33 cellular contexts compared by ENCODE assay signal in the genomic region with DNA sequence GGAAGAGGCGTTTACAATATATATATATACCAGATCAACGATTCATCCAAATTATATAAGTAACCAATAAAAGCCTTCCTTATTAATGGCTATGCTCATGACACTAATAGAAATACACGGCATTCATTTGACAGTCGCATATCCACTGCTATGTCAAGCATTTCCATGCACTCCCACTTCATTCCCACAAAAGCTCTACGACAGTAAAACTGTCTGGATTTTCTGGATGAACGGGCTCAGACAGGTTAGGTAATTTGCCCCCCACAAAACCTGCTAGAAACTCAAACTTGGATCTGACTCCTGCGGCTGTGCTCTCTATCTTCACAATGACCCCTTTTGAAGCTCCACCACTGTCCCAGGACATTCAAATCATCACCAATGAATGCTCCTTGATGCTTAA.
"Had no signal": no experiment of that assay in that cellular context is flagged by ENCODE, and none has a peak within 500 bp of the region (broad histone marks: within the 10 kb centered on the region; RNA-seq: fewer than 3 reads in every experiment).

No MANE protein-coding gene starts in this region.

- H3K27me3 ChIP-seq: dorsolateral prefrontal cortex, esophagus muscularis mucosa, foreskin keratinocyte, gastroesophageal sphincter, neural progenitor cell, sigmoid colon, spleen, transverse colon, upper lobe of right lung, uterus had no signal

- H3K27ac Mint-ChIP-seq: endodermal cell; immature natural killer cell; memory B cell; mesothelial cell of epicardium; natural killer cell treated with Interleukin-12 subunit alpha and Interleukin-12 subunit beta and Interleukin-15 and Interleukin-18, amount 100 ng/mL, for 72 hours; neural progenitor cell; progenitor cell of endocrine pancreas; stimulated activated memory B cell treated with anti-CD40 and anti-IgM and Interleukin-4, amounts not matched to agents 10 μg/mL and 1 μg/mL and 100 μg/mL, for 72 hours; stimulated activated naive CD8-positive, alpha-beta T cell treated with anti-CD3 and anti-CD28 coated beads, Interleukin-15, Interleukin-2, amounts not matched to agents 100 ng/mL and 50 ng/mL, for 24 hours had no signal

- H3K4me3 ChIP-seq: dorsolateral prefrontal cortex, esophagus muscularis mucosa, gastroesophageal sphincter, lung, mucosa of descending colon, neural progenitor cell, sigmoid colon, skin epidermis, spleen, thoracic aorta, transverse colon, upper lobe of right lung, uterus had no signal

- H3K27ac ChIP-seq: dorsolateral prefrontal cortex, epithelial cell of prostate, esophagus muscularis mucosa, foreskin keratinocyte, gastroesophageal sphincter, neural progenitor cell, parathyroid adenoma, sigmoid colon, skin epidermis, thoracic aorta, transverse colon, upper lobe of right lung, uterus had no signal

- H3K9me3 ChIP-seq: esophagus muscularis mucosa, gastroesophageal sphincter, mucosa of descending colon, sigmoid colon, spleen, thoracic aorta, transverse colon, upper lobe of right lung, uterus had no signal

- H3K4me1 ChIP-seq: foreskin keratinocyte, parathyroid adenoma, transverse colon, upper lobe of right lung, uterus had no signal

- H3K36me3 ChIP-seq: esophagus muscularis mucosa, gastroesophageal sphincter, neural progenitor cell, sigmoid colon, thoracic aorta, transverse colon, upper lobe of right lung, uterus had no signal

- H3K36me3 Mint-ChIP-seq: immature natural killer cell; mesothelial cell of epicardium; naive B cell; natural killer cell treated with Interleukin-12 subunit alpha and Interleukin-12 subunit beta and Interleukin-15 and Interleukin-18, amount 100 ng/mL, for 72 hours had no signal

- H3K4me3 Mint-ChIP-seq: endodermal cell; immature natural killer cell; memory B cell; mesothelial cell of epicardium; naive B cell; natural killer cell treated with Interleukin-12 subunit alpha and Interleukin-12 subunit beta and Interleukin-15 and Interleukin-18, amount 100 ng/mL, for 72 hours; neural progenitor cell; stimulated activated memory B cell treated with anti-CD40 and anti-IgM and Interleukin-4, amounts not matched to agents 10 μg/mL and 1 μg/mL and 100 μg/mL, for 72 hours; stimulated activated naive CD8-positive, alpha-beta T cell treated with anti-CD3 and anti-CD28 coated beads, Interleukin-15, Interleukin-2, amounts not matched to agents 100 ng/mL and 50 ng/mL, for 24 hours had no signal

- H3K4me1 Mint-ChIP-seq: mesothelial cell of epicardium had no signal

- H3K27me3 Mint-ChIP-seq: memory B cell; naive B cell; natural killer cell treated with Interleukin-12 subunit alpha and Interleukin-12 subunit beta and Interleukin-15 and Interleukin-18, amount 100 ng/mL, for 72 hours; progenitor cell of endocrine pancreas; stimulated activated memory B cell treated with anti-CD40 and anti-IgM and Interleukin-4, amounts not matched to agents 10 μg/mL and 1 μg/mL and 100 μg/mL, for 72 hours; stimulated activated naive CD8-positive, alpha-beta T cell treated with anti-CD3 and anti-CD28 coated beads, Interleukin-15, Interleukin-2, amounts not matched to agents 100 ng/mL and 50 ng/mL, for 24 hours had no signal

- DNase-seq: central memory CD4-positive, alpha-beta T cell; dorsolateral prefrontal cortex; effector CD4-positive, alpha-beta T cell; endodermal cell; foreskin keratinocyte; hypothalamus; immature natural killer cell; islet precursor cell; left cardiac atrium; left ventricle myocardium superior; mucosa of descending colon; naive B cell; right cardiac atrium; sigmoid colon; spleen; stimulated activated CD4-positive, alpha-beta T cell treated with anti-CD3 and anti-CD28 coated beads, Interleukin-4, amount 100 ng/mL, for 4 hours; transverse colon; upper lobe of right lung; uterus had no signal

- H3K9me3 Mint-ChIP-seq: endodermal cell; immature natural killer cell; memory B cell; mesothelial cell of epicardium; naive B cell; natural killer cell treated with Interleukin-12 subunit alpha and Interleukin-12 subunit beta and Interleukin-15 and Interleukin-18, amount 100 ng/mL, for 72 hours; neural progenitor cell; stimulated activated memory B cell treated with anti-CD40 and anti-IgM and Interleukin-4, amounts not matched to agents 10 μg/mL and 1 μg/mL and 100 μg/mL, for 72 hours; stimulated activated naive CD8-positive, alpha-beta T cell treated with anti-CD3 and anti-CD28 coated beads, Interleukin-15, Interleukin-2, amounts not matched to agents 100 ng/mL and 50 ng/mL, for 24 hours had no signal
